18 cellular contexts compared by ENCODE assay signal in the genomic region with DNA sequence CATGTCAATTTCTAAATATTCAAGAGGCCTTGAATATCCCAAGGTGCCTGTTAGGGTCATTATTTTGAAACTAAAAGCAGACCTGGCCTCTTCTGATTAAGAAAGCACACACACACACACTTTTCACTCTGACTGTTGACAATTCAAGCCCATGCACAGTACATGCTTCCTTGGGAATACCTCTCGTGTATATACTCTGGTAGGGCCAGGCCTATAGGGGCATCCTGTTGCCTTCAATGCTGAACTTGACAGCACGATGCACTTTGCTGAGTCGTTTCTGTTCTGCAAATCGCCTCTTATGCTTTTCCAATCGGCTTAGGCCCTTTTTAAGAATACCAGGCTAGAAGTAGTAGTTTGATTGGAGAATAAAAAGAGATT. TPM values are rescaled to one million over a fixed set of nuclear protein-coding genes. Genes with fewer than 3 reads are reported as not detected.
A peak's percentile ranks its signal among the peaks of the same experiment; 100 is the strongest.
DNase-seq lines count a peak whose midpoint lies in the region; ATAC-seq and TF ChIP-seq lines count a peak whose summit lies in the region.
"Had no signal": no experiment of that assay in that cellular context is flagged by ENCODE, and none has a peak within 500 bp of the region (broad histone marks: within the 10 kb centered on the region; RNA-seq: fewer than 3 reads in every experiment).

No MANE protein-coding gene starts in this region.

- peak; percentile 69 for ATAC-seq in HG02884 (IDR thresholded peaks at IDR 0.05; ENCODE audit: unreplicated experiment)
- ATAC-seq: WTC11 had no signal

- intact Hi-C loops in activated CD4-positive, alpha-beta T cell treated with anti-CD3 and anti-CD28 coated beads, Interleukin-2, amount 10 ng/mL, durations not matched to agents 24 days and 14 days (cut with micrococcal nuclease) = no loop called here
- intact Hi-C loops in activated T-helper 2 cell treated with anti-CD3 and anti-CD28 coated beads, Interferon-gamma antibody, Interleukin-2, Interleukin-4, amounts not matched to agents 10 μg/mL and 5 μg/mL and 100 μg/mL, durations not matched to agents 14 hours and 24 hours and 36 hours (cut with micrococcal nuclease) = no loop called here
- intact Hi-C loops in adrenal gland (cut with DNase I) = no loop called here

- no peak overlapping the region for H3K4me3 ChIP-seq in neutrophil (ENCODE audit: low read depth in 1 of 2, low read length in 1 of 2)
- H3K4me3 ChIP-seq in adrenal gland = no peak overlapping the region
- H3K4me3 ChIP-seq: A549, upper lobe of right lung had no signal

- no peaks in the 10 kb centered on the region for H3K9me3 ChIP-seq in neutrophil
- H3K9me3 ChIP-seq in adrenal gland (replicated peaks in 1 of 3) = no peaks in the 10 kb centered on the region
- H3K9me3 ChIP-seq: A549, upper lobe of right lung had no signal

- no peaks in the 10 kb centered on the region for H3K27me3 Mint-ChIP-seq in activated CD4-positive, alpha-beta T cell treated with anti-CD3 and anti-CD28 coated beads, Interleukin-2, amount 10 ng/mL, durations not matched to agents 24 days and 14 days
- no peaks in the 10 kb centered on the region for H3K27me3 Mint-ChIP-seq in activated T-helper 2 cell treated with anti-CD3 and anti-CD28 coated beads, Interferon-gamma antibody, Interleukin-2, Interleukin-4, amounts not matched to agents 10 μg/mL and 5 μg/mL and 100 μg/mL, durations not matched to agents 14 hours and 24 hours and 36 hours (ENCODE audit: low read depth)

- H3K36me3 ChIP-seq in neutrophil (peaks cover 98% of the 10 kb centered on the region), adrenal gland (replicated peaks in 1 of 2) (peaks cover 0 to 79% of the 10 kb centered on the region in 2 donors)

- peaks cover 33% of the 10 kb centered on the region for H3K4me1 Mint-ChIP-seq in activated CD4-positive, alpha-beta T cell treated with anti-CD3 and anti-CD28 coated beads, Interleukin-2, amount 10 ng/mL, durations not matched to agents 24 days and 14 days
- H3K4me1 Mint-ChIP-seq in activated T-helper 2 cell treated with anti-CD3 and anti-CD28 coated beads, Interferon-gamma antibody, Interleukin-2, Interleukin-4, amounts not matched to agents 10 μg/mL and 5 μg/mL and 100 μg/mL, durations not matched to agents 14 hours and 24 hours and 36 hours (ENCODE audit: low read depth) = peaks cover 27% of the 10 kb centered on the region

- peaks cover 68% of the 10 kb centered on the region for H3K36me3 Mint-ChIP-seq in activated CD4-positive, alpha-beta T cell treated with anti-CD3 and anti-CD28 coated beads, Interleukin-2, amount 10 ng/mL, durations not matched to agents 24 days and 14 days (ENCODE audit: low read depth)
- peaks cover 74% of the 10 kb centered on the region for H3K36me3 Mint-ChIP-seq in activated T-helper 2 cell treated with anti-CD3 and anti-CD28 coated beads, Interferon-gamma antibody, Interleukin-2, Interleukin-4, amounts not matched to agents 10 μg/mL and 5 μg/mL and 100 μg/mL, durations not matched to agents 14 hours and 24 hours and 36 hours (ENCODE audit: low read depth)

- H3K27ac Mint-ChIP-seq in activated CD4-positive, alpha-beta T cell treated with anti-CD3 and anti-CD28 coated beads, Interleukin-2, amount 10 ng/mL, durations not matched to agents 24 days and 14 days = peak overlapping the region; percentile 74
- peak overlapping the region; percentile 68 for H3K27ac Mint-ChIP-seq in activated T-helper 2 cell treated with anti-CD3 and anti-CD28 coated beads, Interferon-gamma antibody, Interleukin-2, Interleukin-4, amounts not matched to agents 10 μg/mL and 5 μg/mL and 100 μg/mL, durations not matched to agents 14 hours and 24 hours and 36 hours
- H3K27ac Mint-ChIP-seq: WTC11 had no signal

- H3K27ac ChIP-seq in neutrophil (peak overlapping the region; percentile 63), adrenal gland (no peak overlapping the region)
- H3K27ac ChIP-seq: A549, upper lobe of right lung had no signal

- 71 to 90% (median 77%) methylated on average over 5 of the region's 5 CpGs for WGBS in adrenal gland, 4 donors

- no peak for DNase-seq in activated CD4-positive, alpha-beta T cell treated with anti-CD3 and anti-CD28 coated beads, Interleukin-2, amount 10 ng/mL, durations not matched to agents 24 days and 14 days
- no peak for DNase-seq in activated CD4-positive, alpha-beta T cell treated with anti-CD3 and anti-CD28 coated beads for 4 hours
- DNase-seq in activated T-helper 2 cell treated with anti-CD3 and anti-CD28 coated beads, Interferon-gamma antibody, Interleukin-2, Interleukin-4, amounts not matched to agents 10 μg/mL and 5 μg/mL and 100 μg/mL, durations not matched to agents 14 hours and 24 hours and 36 hours (ENCODE audit: low spot score) = no peak
- DNase-seq in adrenal gland = no peak
- no peak for DNase-seq in CD1c-positive myeloid dendritic cell (ENCODE audit: extremely low spot score)
- DNase-seq in cerebellar cortex (ENCODE audit: low spot score) = no peak
- DNase-seq: Calu3; H7; mesendoderm; NCI-H1048; NCI-H2171; stimulated activated CD4-positive, alpha-beta T cell treated with anti-CD3 and anti-CD28 coated beads, Interleukin-4, amount 100 ng/mL, for 1 hour; stimulated activated CD8-positive, alpha-beta memory T cell treated with anti-CD3 and anti-CD28 coated beads, Interleukin-4, amount 100 ng/mL, for 48 hours; upper lobe of right lung had no signal

- H3K4me1 ChIP-seq in neutrophil (ENCODE audit: control insufficient read depth in 1 of 2, insufficient read depth in 1 of 2, low read depth in 1 of 2, low read length in 1 of 2) = peaks cover 17 to 19% of the 10 kb centered on the region in 2 experiments
- H3K4me1 ChIP-seq in adrenal gland (replicated peaks in 1 of 2) = no peaks in the 10 kb centered on the region
- H3K4me1 ChIP-seq: A549, upper lobe of right lung had no signal

- TF ChIP-seq POLR2A in adrenal gland (IDR thresholded peaks at IDR 0.05) = no peak

- H3K27me3 ChIP-seq in neutrophil = no peaks in the 10 kb centered on the region
- no peaks in the 10 kb centered on the region for H3K27me3 ChIP-seq in adrenal gland
- H3K27me3 ChIP-seq: upper lobe of right lung had no signal

- no peaks in the 10 kb centered on the region for H3K9me3 Mint-ChIP-seq in activated CD4-positive, alpha-beta T cell treated with anti-CD3 and anti-CD28 coated beads, Interleukin-2, amount 10 ng/mL, durations not matched to agents 24 days and 14 days
- H3K9me3 Mint-ChIP-seq in activated T-helper 2 cell treated with anti-CD3 and anti-CD28 coated beads, Interferon-gamma antibody, Interleukin-2, Interleukin-4, amounts not matched to agents 10 μg/mL and 5 μg/mL and 100 μg/mL, durations not matched to agents 14 hours and 24 hours and 36 hours = no peaks in the 10 kb centered on the region
- H3K9me3 Mint-ChIP-seq: WTC11 had no signal

- peak overlapping the region; percentile 36 for H3K4me3 Mint-ChIP-seq in activated CD4-positive, alpha-beta T cell treated with anti-CD3 and anti-CD28 coated beads, Interleukin-2, amount 10 ng/mL, durations not matched to agents 24 days and 14 days
- peak overlapping the region; percentile 41 for H3K4me3 Mint-ChIP-seq in activated T-helper 2 cell treated with anti-CD3 and anti-CD28 coated beads, Interferon-gamma antibody, Interleukin-2, Interleukin-4, amounts not matched to agents 10 μg/mL and 5 μg/mL and 100 μg/mL, durations not matched to agents 14 hours and 24 hours and 36 hours (ENCODE audit: low read depth)
- H3K4me3 Mint-ChIP-seq: WTC11 had no signal

- no peak for TF ChIP-seq CTCF in neutrophil (IDR thresholded peaks at IDR 0.05)
- no peak for TF ChIP-seq CTCF in adrenal gland (IDR thresholded peaks at IDR 0.05)

RNA-seq across cellular contexts. Expression of a gene that starts 40.6 kb away (rescaled TPM):
- total RNA-seq in activated CD4-positive, alpha-beta T cell treated with anti-CD3 and anti-CD28 coated beads, Interleukin-2, amount 10 ng/mL, durations not matched to agents 24 days and 14 days = 57.6 and 61.9 TPM in 2 replicates
- 54.7 and 58.1 TPM in 2 replicates for total RNA-seq in activated T-helper 2 cell treated with anti-CD3 and anti-CD28 coated beads, Interferon-gamma antibody, Interleukin-2, Interleukin-4, amounts not matched to agents 10 μg/mL and 5 μg/mL and 100 μg/mL, durations not matched to agents 14 hours and 24 hours and 36 hours
- total RNA-seq in adrenal gland = 10 to 100 TPM; 17.8 to 51.9 (median 22.9) TPM
- 10 to 100 TPM; 21.7 to 39.0 (median 32.9) TPM for polyA plus RNA-seq in adrenal gland

RNA-seq across cellular contexts. Expression of a gene that starts 49.8 kb away (rescaled TPM):
- total RNA-seq in activated CD4-positive, alpha-beta T cell treated with anti-CD3 and anti-CD28 coated beads, Interleukin-2, amount 10 ng/mL, durations not matched to agents 24 days and 14 days = 0.07 and 0.12 TPM in 2 replicates
- total RNA-seq in activated T-helper 2 cell treated with anti-CD3 and anti-CD28 coated beads, Interferon-gamma antibody, Interleukin-2, Interleukin-4, amounts not matched to agents 10 μg/mL and 5 μg/mL and 100 μg/mL, durations not matched to agents 14 hours and 24 hours and 36 hours = 0.07 and 0.30 TPM in 2 replicates
- under 1 TPM in 7 of 8 donors, not detected in 1; 0.13 to 0.96 (median 0.32) TPM for total RNA-seq in adrenal gland
- 1 to 10 TPM in 1 of 3 donors, under 1 TPM in 2; 0.16 to 1.5 (median 0.84) TPM for polyA plus RNA-seq in adrenal gland
- total RNA-seq: H7, WTC11 had no signal
